Comparison of ENCODE assay signal across 1 cellular context in genomic region chr11:69355959-69356702, GRCh38.
TF ChIP-seq lines count a peak whose summit lies in the region.

No MANE protein-coding gene starts in this region.

TF ChIP-seq in K562, 482 proteins besides CTCF, POLR2A, EP300 and RAD21 (continued from another document and continues in another):
- TF ChIP-seq FOXO4 (CRISPR knock-in tag; IDR thresholded peaks at IDR 0.05) (no peak), ZNF282 (CRISPR knock-in tag; IDR thresholded peaks at IDR 0.05) (no peak), ZBTB26 (CRISPR knock-in tag; IDR thresholded peaks at IDR 0.05) (no peak), SRSF3 (IDR thresholded peaks at IDR 0.05; ENCODE audit: insufficient read depth, low read length) (no peak), ID3 (CRISPR knock-in tag; IDR thresholded peaks at IDR 0.05) (no peak), ID3 (tag; IDR thresholded peaks at IDR 0.05) (no peak), ZNF592 (IDR thresholded peaks at IDR 0.05) (no peak), ZNF79 (CRISPR knock-in tag; IDR thresholded peaks at IDR 0.05; ENCODE audit: low read depth) (no peak), HDAC3 (IDR thresholded peaks at IDR 0.05; ENCODE audit: borderline replicate concordance, partially characterized antibody) (no peak), ZNF165 (CRISPR knock-in tag; IDR thresholded peaks at IDR 0.05; ENCODE audit: borderline replicate concordance) (no peak), ELK3 (CRISPR knock-in tag; IDR thresholded peaks at IDR 0.05) (no peak), ZNF347 (CRISPR knock-in tag; IDR thresholded peaks at IDR 0.05; ENCODE audit: low read depth) (no peak), HBP1 (CRISPR knock-in tag; IDR thresholded peaks at IDR 0.05) (peak; percentile 15; the same call in 1 of the 2 replicates), PTBP1 (IDR thresholded peaks at IDR 0.05; ENCODE audit: low read depth, low read length) (no peak), ZNF239 (CRISPR knock-in tag; IDR thresholded peaks at IDR 0.05) (no peak), PYGO2 (tag; IDR thresholded peaks at IDR 0.05) (no peak), ZNF263 (CRISPR knock-in tag; IDR thresholded peaks at IDR 0.05; ENCODE audit: borderline replicate concordance) (no peak), NUFIP1 (IDR thresholded peaks at IDR 0.05; ENCODE audit: partially characterized antibody) (no peak), SFPQ (IDR thresholded peaks at IDR 0.05; ENCODE audit: low read depth, low read length) (no peak), HDAC1 (IDR thresholded peaks at IDR 0.05) (peak in 1 of 2 experiments; percentile 27; a peak in 1 of 4 replicates), RREB1 (CRISPR knock-in tag; IDR thresholded peaks at IDR 0.05) (no peak), PRDM10 (IDR thresholded peaks at IDR 0.05; ENCODE audit: partially characterized antibody) (no peak), ILF3 (IDR thresholded peaks at IDR 0.05; ENCODE audit: borderline replicate concordance) (no peak), HNRNPL (IDR thresholded peaks at IDR 0.05; ENCODE audit: low read depth, low read length) (no peak), ZNF507 (tag; conservative IDR thresholded peaks at IDR 0.05) (no peak), ZNF436 (CRISPR knock-in tag; IDR thresholded peaks at IDR 0.05) (no peak), AFF4 (CRISPR knock-in tag; IDR thresholded peaks at IDR 0.05) (no peak)
